In the genomic region with DNA sequence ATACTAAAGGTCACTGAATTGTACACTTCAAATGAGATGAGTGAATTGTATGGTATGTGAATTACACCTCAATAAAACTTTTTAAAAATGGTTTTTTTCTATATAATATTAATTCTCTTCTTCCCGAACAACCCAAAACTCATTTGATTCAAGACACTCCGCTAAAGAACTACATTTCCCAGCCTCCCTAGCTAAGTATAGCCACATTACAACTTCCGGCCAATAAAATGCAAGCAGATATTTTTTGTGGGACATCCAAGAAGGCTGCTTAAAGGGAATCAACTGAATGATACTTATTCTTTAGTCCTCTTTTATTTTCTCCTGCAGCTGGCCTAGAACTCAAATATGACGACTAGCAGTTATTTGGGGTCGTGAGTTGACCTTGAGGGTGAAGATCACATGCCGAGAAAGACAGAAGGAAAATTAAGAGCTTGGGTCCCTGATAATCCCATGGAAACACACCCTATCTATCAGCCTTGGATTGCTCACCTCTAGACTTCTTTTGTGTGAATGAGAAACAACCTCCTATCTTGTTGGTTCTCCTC, we compare ENCODE assay signal across 15 cellular contexts.
DNase-seq lines count a peak whose midpoint lies in the region; ATAC-seq and TF ChIP-seq lines count a peak whose summit lies in the region.
"Had no signal": no experiment of that assay in that cellular context is flagged by ENCODE, and none has a peak within 500 bp of the region (broad histone marks: within the 10 kb centered on the region; RNA-seq: fewer than 3 reads in every experiment).

No MANE protein-coding gene starts in this region.

- H3K4me3 Mint-ChIP-seq in progenitor cell of endocrine pancreas (ENCODE audit: low read depth): peak overlapping the region; percentile 56
- H3K4me3 Mint-ChIP-seq: activated naive CD4-positive, alpha-beta T cell treated with anti-CD3 and anti-CD28 coated beads, Interleukin-2, amount 10 ng/mL, durations not matched to agents 7 days and 5 days had no signal

- no peak overlapping the region for H3K9ac ChIP-seq in SK-N-MC (ENCODE audit: insufficient read length)

- H3K9me3 Mint-ChIP-seq in progenitor cell of endocrine pancreas (ENCODE audit: low read depth): peaks cover 7% of the 10 kb centered on the region
- H3K9me3 Mint-ChIP-seq: activated naive CD4-positive, alpha-beta T cell treated with anti-CD3 and anti-CD28 coated beads, Interleukin-2, amount 10 ng/mL, durations not matched to agents 7 days and 5 days had no signal

- DNase-seq in EL: peak; percentile 22
- DNase-seq in SK-N-MC (ENCODE audit: low read depth, low spot score): no peak
- DNase-seq in fibroblast of peridontal ligament (ENCODE audit: extremely low read depth): peak; percentile 25
- DNase-seq in progenitor cell of endocrine pancreas (ENCODE audit: low spot score, unreplicated experiment): no peak
- DNase-seq in GM13976 (ENCODE audit: low spot score): no peak
- no peak for DNase-seq in Kasumi-1 (lab: John Stamatoyannopoulos, UW)
- DNase-seq in NCI-H187 treated with DMSO at 0.1 percent for 48 hours (lab: John Stamatoyannopoulos, UW): no peak
- DNase-seq in Right ventricle myocardium superior: no peak
- DNase-seq: activated CD4-positive, alpha-beta T cell treated with anti-CD3 and anti-CD28 coated beads for 1 hour; activated CD8-positive, alpha-beta memory T cell treated with anti-CD3 and anti-CD28 coated beads, Interleukin-2, amount 50 U/mL, for 48 hours; activated naive CD4-positive, alpha-beta T cell treated with anti-CD3 and anti-CD28 coated beads, Interleukin-2, amount 10 ng/mL, durations not matched to agents 7 days and 5 days; brain microvascular endothelial cell; foreskin keratinocyte; stimulated activated CD4-positive, alpha-beta T cell treated with anti-CD3 and anti-CD28 coated beads, Interleukin-12 subunit alpha, Interleukin-12 subunit beta, amount 100 ng/mL, for 4 hours; SW 1271 had no signal

- H3K4me1 Mint-ChIP-seq in progenitor cell of endocrine pancreas (ENCODE audit: low read depth): peaks cover 25% of the 10 kb centered on the region
- H3K4me1 Mint-ChIP-seq: activated naive CD4-positive, alpha-beta T cell treated with anti-CD3 and anti-CD28 coated beads, Interleukin-2, amount 10 ng/mL, durations not matched to agents 7 days and 5 days had no signal

- intact Hi-C loops in Right ventricle myocardium superior (cut with DNase I): no loop called here

- in situ Hi-C loops in GM13976 (cut with MboI; ENCODE audit: low sequenced_read_pairs, unreplicated experiment): no loop called here

- no peak for ATAC-seq in Right ventricle myocardium superior (ENCODE audit: poor library complexity)
- ATAC-seq: foreskin keratinocyte had no signal

- TF ChIP-seq CTCF in progenitor cell of endocrine pancreas (IDR thresholded peaks at IDR 0.05; ENCODE audit: unreplicated experiment) (no peak), GM13976 (IDR thresholded peaks at IDR 0.05; ENCODE audit: borderline replicate concordance, control extremely low read depth, extremely low read depth, insufficient read depth, missing control alignments) (no peak)

- peak overlapping the region; percentile 80 for H3K27ac Mint-ChIP-seq in progenitor cell of endocrine pancreas
- H3K27ac Mint-ChIP-seq: activated naive CD4-positive, alpha-beta T cell treated with anti-CD3 and anti-CD28 coated beads, Interleukin-2, amount 10 ng/mL, durations not matched to agents 7 days and 5 days had no signal

- no peaks in the 10 kb centered on the region for H3K27me3 Mint-ChIP-seq in progenitor cell of endocrine pancreas

- peak overlapping the region; percentile 73 for H3K4me3 ChIP-seq in SK-N-MC

- H3K36me3 ChIP-seq in SK-N-MC (ENCODE audit: insufficient read depth, low read length): no peaks in the 10 kb centered on the region
- H3K36me3 ChIP-seq: brain microvascular endothelial cell had no signal

- H3K9me3 ChIP-seq in SK-N-MC (ENCODE audit: low read depth, low read length): no peaks in the 10 kb centered on the region

- H3K27ac ChIP-seq in SK-N-MC: no peak overlapping the region
- H3K27ac ChIP-seq: brain microvascular endothelial cell, foreskin keratinocyte had no signal

- no peaks in the 10 kb centered on the region for H3K36me3 Mint-ChIP-seq in progenitor cell of endocrine pancreas (ENCODE audit: insufficient read depth)
- H3K36me3 Mint-ChIP-seq: activated naive CD4-positive, alpha-beta T cell treated with anti-CD3 and anti-CD28 coated beads, Interleukin-2, amount 10 ng/mL, durations not matched to agents 7 days and 5 days had no signal

Comparison
In these comparisons a context has a peak if more than half of its experiments do, and no peak if none do; other contexts are left out.
1. DNase-seq: peak in EL (single experiment) and fibroblast of peridontal ligament (single experiment); none in SK-N-MC (single experiment), progenitor cell of endocrine pancreas (single experiment), GM13976 (single experiment), Kasumi-1 (0 of 2), NCI-H187 treated with DMSO at 0.1 percent for 48 hours (single experiment) and Right ventricle myocardium superior (single experiment).